8 cellular contexts compared by ENCODE assay signal in genomic region chr3:113695818-113696645, GRCh38. TPM values are rescaled to one million over a fixed set of nuclear protein-coding genes. Genes with fewer than 3 reads are reported as not detected.
A peak's percentile ranks its signal among the peaks of the same experiment; 100 is the strongest.
DNase-seq lines count a peak whose midpoint lies in the region; ATAC-seq, FAIRE-seq and TF ChIP-seq lines count a peak whose summit lies in the region.

USF3 (minus strand) TSS chr3:113696642; CDS start chr3:113674878, 21,764 bp downstream.

- H3K9me2 ChIP-seq in GM23248 (ENCODE audit: insufficient read depth) = no peaks in the 10 kb centered on the region

- H3K4me2 ChIP-seq in GM23248 (ENCODE audit: unreplicated experiment) = peak within 1 kb of the TSS; percentile 99

- H3K9ac ChIP-seq in GM23248 = peak within 1 kb of the TSS; percentile 85

- peak; percentile 76 to 86 (median 84) for ATAC-seq in psoas muscle

- no peaks in the 10 kb centered on the region for H4K20me1 ChIP-seq in GM23248 (ENCODE audit: insufficient read depth)

- H3K4me1 ChIP-seq in GM23248 (ENCODE audit: insufficient read depth) (peaks cover 15% of the 10 kb centered on the region; the same call in 1 of the 2 replicates), left ventricle myocardium inferior (peaks cover 65% of the 10 kb centered on the region), psoas muscle (peaks cover 51% of the 10 kb centered on the region)

- intact Hi-C loops in left ventricle myocardium inferior (cut with micrococcal nuclease) = no loop called here
- intact Hi-C loops in psoas muscle (cut with DNase I) = loop anchor here (2.0 to 5.0 kb wide), 3 partner anchors 35 to 49 kb away; no protein-coding TSS in a partner anchor

- in situ Hi-C loops in GM23248 (cut with MboI) = no loop called here

- DNase-seq in GM06990 (ENCODE audit: extremely low read depth, insufficient read length) (peak; percentile 86), GM23248 (peak; percentile 77), Kasumi-1 (lab: John Stamatoyannopoulos, UW) (peak; percentile 79), SW480 (ENCODE audit: low spot score) (peak; percentile 55), left ventricle myocardium inferior (peak; percentile 78), psoas muscle (peak; percentile 76 to 87), urothelium cell line (ENCODE audit: low spot score) (peak; percentile 96)
- DNase-seq in activated naive CD8-positive, alpha-beta T cell treated with anti-CD3 and anti-CD28 coated beads, Interleukin-2, amount 50 U/mL, for 16 hours (ENCODE audit: low read depth, low spot score) = peak; percentile 67

- H3K4me3 ChIP-seq in GM06990 (replicated peaks; ENCODE audit: low read depth, low read length) = peak within 1 kb of the TSS; percentile 92
- H3K4me3 ChIP-seq in GM23248 = peak within 1 kb of the TSS; percentile 90
- peak within 1 kb of the TSS; percentile 88 for H3K4me3 ChIP-seq in left ventricle myocardium inferior
- peak within 1 kb of the TSS; percentile 81 for H3K4me3 ChIP-seq in psoas muscle

- TF ChIP-seq CTCF in GM06990 (IDR thresholded peaks at IDR 0.05; ENCODE audit: insufficient read depth, low read length, poor library complexity, severe bottlenecking) (peak; percentile 7), left ventricle myocardium inferior (IDR thresholded peaks at IDR 0.05; ENCODE audit: borderline replicate concordance) (no peak), psoas muscle (IDR thresholded peaks at IDR 0.05) (peak; percentile 61)

- peak; percentile 27 for FAIRE-seq in urothelium cell line (lab: Jason Lieb, UNC)

- peak within 1 kb of the TSS; percentile 68 for H3K27ac ChIP-seq in GM23248
- peak within 1 kb of the TSS; percentile 100 for H3K27ac ChIP-seq in left ventricle myocardium inferior (replicated peaks)
- peak within 1 kb of the TSS; percentile 99 for H3K27ac ChIP-seq in psoas muscle

- WGBS in GM23248 (ENCODE audit: low coverage in 1 of 2, low lambda C conversion rate in 2 of 2, missing lambda C conversion rate in 2 of 2), 2 experiments = 1 to 2% methylated on average over 29 to 41 of the region's 75 CpGs
- WGBS in psoas muscle, 3 donors = 0 to 1% (median 0%) methylated on average over 26 to 75 of the region's 75 CpGs

- no peaks in the 10 kb centered on the region for H3K27me3 ChIP-seq in GM06990 (replicated peaks; ENCODE audit: control insufficient read depth, insufficient read depth, low read length)
- no peaks in the 10 kb centered on the region for H3K27me3 ChIP-seq in GM23248 (replicated peaks; ENCODE audit: insufficient read depth)
- no peaks in the 10 kb centered on the region for H3K27me3 ChIP-seq in left ventricle myocardium inferior (ENCODE audit: low read depth)
- H3K27me3 ChIP-seq in psoas muscle (ENCODE audit: insufficient read depth in 3 of 3, low read length in 2 of 3) = no peaks in the 10 kb centered on the region

- H2AFZ ChIP-seq in GM23248 = peak within 1 kb of the TSS; percentile 99

- H3K9me3 ChIP-seq in GM23248 (ENCODE audit: low read depth) (no peaks in the 10 kb centered on the region), left ventricle myocardium inferior (replicated peaks) (no peaks in the 10 kb centered on the region), psoas muscle (no peaks in the 10 kb centered on the region)

- H3F3A ChIP-seq in GM23248 (ENCODE audit: insufficient read depth) = peaks cover 14% of the 10 kb centered on the region

- peaks cover 49% of the 10 kb centered on the region for H3K79me2 ChIP-seq in GM23248 (ENCODE audit: insufficient read depth)

- no peaks in the 10 kb centered on the region for H3K36me3 ChIP-seq in GM06990 (ENCODE audit: control insufficient read depth, insufficient read depth, low read length)
- H3K36me3 ChIP-seq in GM23248 (ENCODE audit: low read depth) = no peaks in the 10 kb centered on the region
- no peaks in the 10 kb centered on the region for H3K36me3 ChIP-seq in left ventricle myocardium inferior
- H3K36me3 ChIP-seq in psoas muscle (ENCODE audit: insufficient read depth in 1 of 2, low read depth in 1 of 2) = no peaks in the 10 kb centered on the region

RNA-seq across cellular contexts. Expression of gene USF3, which starts in this region (rescaled TPM):
- 8.1 and 9.2 TPM in 2 replicates for total RNA-seq in GM23248 (2014; rRNA removed; shearing (Covaris generic))
- polyA plus RNA-seq in GM23248 (2016; fragmentation: Nextera tagmentation; extraction: Ambion mirVana) (3.5 and 3.8 TPM in 2 replicates), psoas muscle (10 to 100 TPM in 1 of 3 donors, 1 to 10 TPM in 2; 6.3 to 20.4 (median 9.3) TPM)
- total RNA-seq in left ventricle myocardium inferior (13.4 TPM), psoas muscle (10 to 100 TPM; 17.2 to 35.4 (median 28.4) TPM)

Comparison
In these comparisons a context has a peak if more than half of its experiments do, and no peak if none do; other contexts are left out.
1. Peak in every context shown above with its lines: DNase-seq, ATAC-seq, H3K4me3 ChIP-seq and H3K27ac ChIP-seq.